ENCODE assay signal across 25 cellular contexts in genomic region chrX:114134465-114134864, GRCh38.
"Had no signal": no experiment of that assay in that cellular context is flagged by ENCODE, and none has a peak within 500 bp of the region (broad histone marks: within the 10 kb centered on the region; RNA-seq: fewer than 3 reads in every experiment).

No MANE protein-coding gene starts in this region.

- H3K4me3 Mint-ChIP-seq: activated naive CD8-positive, alpha-beta T cell treated with anti-CD3 and anti-CD28 coated beads for 36 hours; activated T-cell treated with anti-CD3 and anti-CD28 coated beads, Interleukin-2, amount 50 U/mL, for 4 hours; memory B cell; nephron progenitor cell; WTC11 had no signal

- H3K4me3 ChIP-seq: cardiac muscle cell, gastroesophageal sphincter, pancreas, upper lobe of left lung had no signal

- H3K27me3 Mint-ChIP-seq: activated naive CD8-positive, alpha-beta T cell treated with anti-CD3 and anti-CD28 coated beads for 36 hours; memory B cell had no signal

- H3K36me3 ChIP-seq: cardiac muscle cell, gastroesophageal sphincter, pancreas, upper lobe of left lung had no signal

- H3K27ac Mint-ChIP-seq: activated naive CD8-positive, alpha-beta T cell treated with anti-CD3 and anti-CD28 coated beads for 36 hours; activated T-helper 2 cell treated with anti-CD3 and anti-CD28 coated beads, Interferon-gamma antibody, Interleukin-2, Interleukin-4, amounts not matched to agents 10 μg/mL and 5 μg/mL and 100 μg/mL, durations not matched to agents 14 hours and 24 hours and 36 hours; memory B cell; nephron progenitor cell; WTC11 had no signal

- ATAC-seq: activated T-cell treated with anti-CD3 and anti-CD28 coated beads, Interleukin-2, amount 50 U/mL, for 4 hours; gastroesophageal sphincter; left ventricle myocardium superior; pancreas; right cardiac atrium; stimulated activated naive CD8-positive, alpha-beta T cell treated with anti-CD3 and anti-CD28 coated beads, Interleukin-15, Interleukin-2, amounts not matched to agents 100 U/mL and 50 U/mL, for 24 hours; WTC11 had no signal

- FAIRE-seq: endometrium, islet of Langerhans had no signal

- H3K36me3 Mint-ChIP-seq: activated naive CD8-positive, alpha-beta T cell treated with anti-CD3 and anti-CD28 coated beads for 36 hours; memory B cell; WTC11 had no signal

- H3K9me3 ChIP-seq: gastroesophageal sphincter, pancreas, upper lobe of left lung had no signal

- H3K4me1 ChIP-seq: gastroesophageal sphincter, pancreas, upper lobe of left lung had no signal

- H3K4me1 Mint-ChIP-seq: activated naive CD8-positive, alpha-beta T cell treated with anti-CD3 and anti-CD28 coated beads for 36 hours; memory B cell; nephron progenitor cell; WTC11 had no signal

- H3K9me3 Mint-ChIP-seq: activated naive CD8-positive, alpha-beta T cell treated with anti-CD3 and anti-CD28 coated beads for 36 hours; memory B cell; nephron progenitor cell had no signal

- DNase-seq: activated CD4-positive, alpha-beta T cell treated with anti-CD3 and anti-CD28 coated beads, Interleukin-2, amount 50 U/mL, for 4 hours; activated CD8-positive, alpha-beta memory T cell treated with anti-CD3 and anti-CD28 coated beads for 24 hours; activated CD8-positive, alpha-beta memory T cell treated with anti-CD3 and anti-CD28 coated beads, Interleukin-2, amount 50 U/mL, for 4 hours; activated naive CD4-positive, alpha-beta T cell treated with Interleukin-2 at 50 U/mL for 16 hours; activated naive CD8-positive, alpha-beta T cell treated with anti-CD3 and anti-CD28 coated beads for 36 hours; activated T-cell treated with anti-CD3 and anti-CD28 coated beads, Interleukin-2, amount 50 U/mL, for 4 hours; amniotic stem cell; effector CD4-positive, alpha-beta T cell; head of caudate nucleus; hypothalamus; left ventricle myocardium superior; nephron progenitor cell; pancreas; right cardiac atrium; stimulated activated CD4-positive, alpha-beta T cell treated with anti-CD3 and anti-CD28 coated beads, Interleukin-4, amount 100 ng/mL, for 24 hours; stimulated activated naive CD8-positive, alpha-beta T cell treated with anti-CD3 and anti-CD28 coated beads, Interleukin-15, Interleukin-2, amounts not matched to agents 100 U/mL and 50 U/mL, for 24 hours; T-helper 9 cell; upper lobe of left lung had no signal

- H3K27me3 ChIP-seq: cardiac muscle cell, gastroesophageal sphincter, upper lobe of left lung had no signal

- H3K27ac ChIP-seq: cardiac muscle cell, gastroesophageal sphincter, pancreas, upper lobe of left lung had no signal
